ENCODE assay signal across 1 cellular context in the genomic region with DNA sequence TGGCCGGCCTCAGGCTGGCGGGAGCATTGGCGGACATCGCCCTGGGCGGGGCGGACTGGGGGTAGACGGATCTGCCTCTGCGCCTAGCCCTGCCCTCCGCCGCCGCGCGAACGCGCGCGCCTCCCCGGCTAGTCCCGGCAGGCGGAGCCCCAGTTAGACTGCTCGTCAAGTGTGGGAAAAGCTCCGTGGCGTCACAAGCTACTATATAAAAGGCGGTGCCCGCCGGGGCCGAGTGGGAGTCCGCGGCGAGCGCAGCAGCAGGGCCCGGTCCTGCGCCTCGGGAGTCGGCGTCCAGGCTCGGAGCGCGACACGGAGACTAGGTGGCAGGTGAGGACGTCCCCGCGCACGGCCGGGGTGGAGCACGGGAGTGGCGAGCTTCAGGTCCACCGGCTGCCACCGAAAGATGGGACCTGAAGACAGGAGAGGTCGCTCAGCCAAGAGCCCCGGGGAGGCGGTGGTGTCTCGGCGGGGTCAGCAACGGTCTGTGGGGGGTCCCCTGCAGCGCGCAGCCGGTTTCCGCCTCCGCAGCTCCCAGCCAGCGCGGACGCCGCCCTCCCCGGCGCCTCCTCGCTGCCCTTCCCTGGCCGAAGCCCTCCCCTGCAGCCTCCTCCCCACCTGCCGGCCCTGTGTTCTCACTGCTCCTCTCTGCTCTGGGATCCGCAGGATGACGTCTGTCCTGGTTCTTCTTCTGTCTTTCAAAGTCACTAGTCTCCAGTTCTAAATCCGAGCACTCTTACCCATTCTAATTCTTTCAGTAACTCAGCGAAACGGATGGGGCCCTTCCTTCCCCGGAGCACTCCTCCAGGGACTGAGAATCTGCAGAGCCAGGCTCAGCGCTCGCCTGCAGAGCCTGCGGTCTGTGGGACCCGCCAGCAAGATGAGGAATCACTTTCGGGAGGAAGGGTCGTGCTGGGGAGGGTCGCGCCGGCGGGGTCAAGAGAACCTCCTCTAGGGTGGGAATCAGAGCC.
A peak's percentile ranks its signal among the peaks of the same experiment; 100 is the strongest.
TF ChIP-seq lines count a peak whose summit lies in the region.

No MANE protein-coding gene starts in this region.

TF ChIP-seq in HepG2, 621 proteins besides CTCF, POLR2A, EP300 and RAD21 (continued from another document and continues in another):
- peak; percentile 26 for TF ChIP-seq ZHX2 (IDR thresholded peaks at IDR 0.05; ENCODE audit: low read depth)
- TF ChIP-seq ZHX2 (CRISPR knock-in tag; IDR thresholded peaks at IDR 0.05; ENCODE audit: borderline replicate concordance) = peak; percentile 36; the same call in 1 of the 2 replicates
- TF ChIP-seq SMARCE1 (IDR thresholded peaks at IDR 0.05; ENCODE audit: borderline replicate concordance) = no peak
- TF ChIP-seq JUND (CRISPR knock-in tag; IDR thresholded peaks at IDR 0.05) = no peak
- no peak; the same call in 1 of the 2 replicates for TF ChIP-seq ZNF143 (CRISPR knock-in tag; IDR thresholded peaks at IDR 0.05)
- TF ChIP-seq ZNF891 (CRISPR knock-in tag; IDR thresholded peaks at IDR 0.05) = no peak; the same call in 1 of the 2 replicates
- TF ChIP-seq HDAC2 (CRISPR knock-in tag; IDR thresholded peaks at IDR 0.05) = peak; percentile 49
- peak; percentile 39; the same call in 1 of the 2 replicates for TF ChIP-seq FOSL2 (CRISPR knock-in tag; IDR thresholded peaks at IDR 0.05)
- TF ChIP-seq LCORL (IDR thresholded peaks at IDR 0.05) = no peak
- TF ChIP-seq LCORL (CRISPR knock-in tag; IDR thresholded peaks at IDR 0.05) = peak; percentile 93
- no peak for TF ChIP-seq MTA1 (CRISPR knock-in tag; IDR thresholded peaks at IDR 0.05; ENCODE audit: borderline replicate concordance)
- TF ChIP-seq CHD2 (IDR thresholded peaks at IDR 0.05; ENCODE audit: low read depth, low read length) = no peak
- peak; percentile 93 for TF ChIP-seq ZBTB14 (CRISPR knock-in tag; IDR thresholded peaks at IDR 0.05)
- no peak for TF ChIP-seq KIAA2018 (CRISPR knock-in tag; IDR thresholded peaks at IDR 0.05; ENCODE audit: borderline replicate concordance)
- TF ChIP-seq, protein P1, sequence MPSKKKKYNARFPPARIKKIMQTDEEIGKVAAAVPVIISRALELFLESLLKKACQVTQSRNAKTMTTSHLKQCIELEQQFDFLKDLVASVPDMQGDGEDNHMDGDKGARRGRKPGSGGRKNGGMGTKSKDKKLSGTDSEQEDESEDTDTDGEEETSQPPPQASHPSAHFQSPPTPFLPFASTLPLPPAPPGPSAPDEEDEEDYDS (CRISPR knock-in tag; IDR thresholded peaks at IDR 0.05) = peak; percentile 98
- TF ChIP-seq, protein P2, sequence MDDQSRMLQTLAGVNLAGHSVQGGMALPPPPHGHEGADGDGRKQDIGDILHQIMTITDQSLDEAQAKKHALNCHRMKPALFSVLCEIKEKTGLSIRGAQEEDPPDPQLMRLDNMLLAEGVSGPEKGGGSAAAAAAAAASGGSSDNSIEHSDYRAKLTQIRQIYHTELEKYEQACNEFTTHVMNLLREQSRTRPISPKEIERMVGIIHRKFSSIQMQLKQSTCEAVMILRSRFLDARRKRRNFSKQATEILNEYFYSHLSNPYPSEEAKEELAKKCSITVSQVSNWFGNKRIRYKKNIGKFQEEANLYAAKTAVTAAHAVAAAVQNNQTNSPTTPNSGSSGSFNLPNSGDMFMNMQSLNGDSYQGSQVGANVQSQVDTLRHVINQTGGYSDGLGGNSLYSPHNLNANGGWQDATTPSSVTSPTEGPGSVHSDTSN (CRISPR knock-in tag; IDR thresholded peaks at IDR 0.05; ENCODE audit: borderline replicate concordance) = no peak
- no peak for TF ChIP-seq MTF2 (CRISPR knock-in tag; IDR thresholded peaks at IDR 0.05; ENCODE audit: borderline replicate concordance)
- TF ChIP-seq ZNF512 (CRISPR knock-in tag; IDR thresholded peaks at IDR 0.05) = 0 out of 2 replicates have a peak, but pooled peaks have one; percentile 70
- peak; percentile 90 for TF ChIP-seq HIVEP1 (CRISPR knock-in tag; IDR thresholded peaks at IDR 0.05)
- TF ChIP-seq ZNF773 (CRISPR knock-in tag; IDR thresholded peaks at IDR 0.05; ENCODE audit: borderline replicate concordance) = peak; percentile 42; the same call in 1 of the 2 replicates
- TF ChIP-seq, protein P3, sequence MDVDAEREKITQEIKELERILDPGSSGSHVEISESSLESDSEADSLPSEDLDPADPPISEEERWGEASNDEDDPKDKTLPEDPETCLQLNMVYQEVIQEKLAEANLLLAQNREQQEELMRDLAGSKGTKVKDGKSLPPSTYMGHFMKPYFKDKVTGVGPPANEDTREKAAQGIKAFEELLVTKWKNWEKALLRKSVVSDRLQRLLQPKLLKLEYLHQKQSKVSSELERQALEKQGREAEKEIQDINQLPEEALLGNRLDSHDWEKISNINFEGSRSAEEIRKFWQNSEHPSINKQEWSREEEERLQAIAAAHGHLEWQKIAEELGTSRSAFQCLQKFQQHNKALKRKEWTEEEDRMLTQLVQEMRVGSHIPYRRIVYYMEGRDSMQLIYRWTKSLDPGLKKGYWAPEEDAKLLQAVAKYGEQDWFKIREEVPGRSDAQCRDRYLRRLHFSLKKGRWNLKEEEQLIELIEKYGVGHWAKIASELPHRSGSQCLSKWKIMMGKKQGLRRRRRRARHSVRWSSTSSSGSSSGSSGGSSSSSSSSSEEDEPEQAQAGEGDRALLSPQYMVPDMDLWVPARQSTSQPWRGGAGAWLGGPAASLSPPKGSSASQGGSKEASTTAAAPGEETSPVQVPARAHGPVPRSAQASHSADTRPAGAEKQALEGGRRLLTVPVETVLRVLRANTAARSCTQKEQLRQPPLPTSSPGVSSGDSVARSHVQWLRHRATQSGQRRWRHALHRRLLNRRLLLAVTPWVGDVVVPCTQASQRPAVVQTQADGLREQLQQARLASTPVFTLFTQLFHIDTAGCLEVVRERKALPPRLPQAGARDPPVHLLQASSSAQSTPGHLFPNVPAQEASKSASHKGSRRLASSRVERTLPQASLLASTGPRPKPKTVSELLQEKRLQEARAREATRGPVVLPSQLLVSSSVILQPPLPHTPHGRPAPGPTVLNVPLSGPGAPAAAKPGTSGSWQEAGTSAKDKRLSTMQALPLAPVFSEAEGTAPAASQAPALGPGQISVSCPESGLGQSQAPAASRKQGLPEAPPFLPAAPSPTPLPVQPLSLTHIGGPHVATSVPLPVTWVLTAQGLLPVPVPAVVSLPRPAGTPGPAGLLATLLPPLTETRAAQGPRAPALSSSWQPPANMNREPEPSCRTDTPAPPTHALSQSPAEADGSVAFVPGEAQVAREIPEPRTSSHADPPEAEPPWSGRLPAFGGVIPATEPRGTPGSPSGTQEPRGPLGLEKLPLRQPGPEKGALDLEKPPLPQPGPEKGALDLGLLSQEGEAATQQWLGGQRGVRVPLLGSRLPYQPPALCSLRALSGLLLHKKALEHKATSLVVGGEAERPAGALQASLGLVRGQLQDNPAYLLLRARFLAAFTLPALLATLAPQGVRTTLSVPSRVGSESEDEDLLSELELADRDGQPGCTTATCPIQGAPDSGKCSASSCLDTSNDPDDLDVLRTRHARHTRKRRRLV (CRISPR knock-in tag; IDR thresholded peaks at IDR 0.05) = no peak
- no peak for TF ChIP-seq HNRNPUL1 (IDR thresholded peaks at IDR 0.05; ENCODE audit: low read depth, low read length)
- no peak for TF ChIP-seq ISX (CRISPR knock-in tag; conservative IDR thresholded peaks at IDR 0.05)
- TF ChIP-seq SRSF1 (optimal IDR thresholded peaks at IDR 0.05; ENCODE audit: low read depth, low read length) = peak; percentile 52
